In genomic region chr9:92325991-92326500, GRCh38 we compare ENCODE assay signal across 8 cellular contexts. TPM values are rescaled to one million over a fixed set of nuclear protein-coding genes. Genes with fewer than 3 reads are reported as not detected.
A peak's percentile ranks its signal among the peaks of the same experiment; 100 is the strongest.
DNase-seq lines count a peak whose midpoint lies in the region; ATAC-seq, FAIRE-seq and TF ChIP-seq lines count a peak whose summit lies in the region.

No MANE protein-coding gene starts in this region.

- in situ Hi-C loops in GM12878 (cut with MboI): loop anchor here (5.0 kb wide), 1 partner anchor 306 kb away; no protein-coding TSS in a partner anchor

- peak overlapping the region; percentile 10 for H3K4me2 ChIP-seq in GM12878 (ENCODE audit: control insufficient read depth, insufficient read depth)

- SMC1A ChIA-PET in GM12878 (lab: Charles Lee; ENCODE audit: uncharacterized antibody, unreplicated experiment): interaction anchor here (0.7 to 1.4 kb wide), 6 partner anchors 8 to 256 kb away, joined by 3 to 4 read pairs (median 3); no protein-coding TSS in a partner anchor

- H3K4me1 ChIP-seq in GM12878 (ENCODE audit: control insufficient read depth, insufficient read depth, low read length) (peaks cover 2% of the 10 kb centered on the region; the same call in 1 of the 2 replicates), thyroid gland (peaks cover 15 to 16% of the 10 kb centered on the region in 2 donors)

- peak; percentile 6 for ATAC-seq in activated CD8-positive, alpha-beta memory T cell treated with anti-CD3 and anti-CD28 coated beads, Interleukin-2, amount 10 ng/mL, durations not matched to agents 7 days and 5 days
- peak; percentile 16 for ATAC-seq in GM12878
- ATAC-seq in left colon: peak; percentile 28

- no peak for DNase-seq in activated CD8-positive, alpha-beta memory T cell treated with anti-CD3 and anti-CD28 coated beads, Interleukin-2, amount 10 ng/mL, durations not matched to agents 7 days and 5 days
- DNase-seq in activated CD8-positive, alpha-beta memory T cell treated with anti-CD3 and anti-CD28 coated beads, Interleukin-2, amount 50 U/mL, for 4 hours: no peak
- DNase-seq in MG63 (no peak), GM12878 (ENCODE audit: low read depth, low spot score) (no peak), left colon (no peak), thyroid gland (no peak), cerebellum (ENCODE audit: low spot score) (no peak), middle frontal gyrus (ENCODE audit: extremely low spot score, low spot score) (no peak)

- no peaks in the 10 kb centered on the region for H3K27me3 ChIP-seq in MG63
- no peaks in the 10 kb centered on the region for H3K27me3 ChIP-seq in GM12878 (replicated peaks in 1 of 2; ENCODE audit: control insufficient read depth in 2 of 2, insufficient read depth in 2 of 2, low read length in 1 of 2)
- no peaks in the 10 kb centered on the region for H3K27me3 ChIP-seq in thyroid gland

- no peak for TF ChIP-seq RAD21 in GM12878 (IDR thresholded peaks at IDR 0.05; ENCODE audit: insufficient read depth, low read depth, low read length)

- peaks cover 46% of the 10 kb centered on the region for H3K4me1 Mint-ChIP-seq in activated CD8-positive, alpha-beta memory T cell treated with anti-CD3 and anti-CD28 coated beads, Interleukin-2, amount 10 ng/mL, durations not matched to agents 7 days and 5 days

- intact Hi-C loops in GM12878 (cut with micrococcal nuclease; ENCODE audit: unreplicated experiment) (loop anchor here (5.0 to 10.0 kb wide), 2 partner anchors 119 to 306 kb away; no protein-coding TSS in a partner anchor), left colon (cut with DNase I, micrococcal nuclease) (no loop called here), thyroid gland (cut with DNase I) (loop anchor here (5.0 kb wide), 1 partner anchor 466 kb away; no protein-coding TSS in a partner anchor)

- no peak for TF ChIP-seq CTCF in GM12878 (IDR thresholded peaks at IDR 0.05 in 2 of 3, conservative IDR thresholded peaks at IDR 0.05 in 1 of 3; ENCODE audit: control insufficient read depth in 2 of 3, extremely low read depth in 1 of 3, insufficient read depth in 1 of 3, low read depth in 3 of 3, low read length in 3 of 3)
- no peak for TF ChIP-seq CTCF in thyroid gland (IDR thresholded peaks at IDR 0.05)

- H3K79me2 ChIP-seq in GM12878 (ENCODE audit: control insufficient read depth, insufficient read depth, low read length): peaks cover 49% of the 10 kb centered on the region

- H3K27me3 Mint-ChIP-seq in activated CD8-positive, alpha-beta memory T cell treated with anti-CD3 and anti-CD28 coated beads, Interleukin-2, amount 10 ng/mL, durations not matched to agents 7 days and 5 days: no peaks in the 10 kb centered on the region

- WGBS in GM12878 (ENCODE audit: insufficient coverage, insufficient replicate concordance, low lambda C conversion rate, missing lambda C conversion rate): 2% methylated on average over 24 of the region's 30 CpGs
- 2 to 3% methylated on average over 14 to 27 of the region's 30 CpGs for WGBS in thyroid gland, 2 donors

- no peaks in the 10 kb centered on the region for H3K9me3 Mint-ChIP-seq in activated CD8-positive, alpha-beta memory T cell treated with anti-CD3 and anti-CD28 coated beads, Interleukin-2, amount 10 ng/mL, durations not matched to agents 7 days and 5 days (ENCODE audit: low read depth)

- H3K36me3 ChIP-seq in MG63 (peaks cover 29% of the 10 kb centered on the region), GM12878 (ENCODE audit: control insufficient read depth in 2 of 2, insufficient read depth in 2 of 2, low read length in 1 of 2) (no peaks in the 10 kb centered on the region), thyroid gland (peaks cover 5 to 6% of the 10 kb centered on the region in 2 donors)

- peak overlapping the region; percentile 89 for H2AFZ ChIP-seq in GM12878 (ENCODE audit: control insufficient read depth, low read depth, low read length)

- no peaks in the 10 kb centered on the region for H4K20me1 ChIP-seq in GM12878 (ENCODE audit: control insufficient read depth, insufficient read depth)

- peaks cover 18% of the 10 kb centered on the region for H3K36me3 Mint-ChIP-seq in activated CD8-positive, alpha-beta memory T cell treated with anti-CD3 and anti-CD28 coated beads, Interleukin-2, amount 10 ng/mL, durations not matched to agents 7 days and 5 days

- H3K4me3 ChIP-seq in MG63 (peak overlapping the region; percentile 98), GM12878 (peak overlapping the region; percentile 96), thyroid gland (replicated peaks in 1 of 3) (peak overlapping the region; percentile 50 to 60 (median 50))

- no peak for TF ChIP-seq EP300 in GM12878 (IDR thresholded peaks at IDR 0.05; ENCODE audit: borderline replicate concordance in 1 of 2, control insufficient read depth in 1 of 2, low read depth in 2 of 2, low read length in 2 of 2)

- POLR2A ChIA-PET in GM12878 (lab: Charles Lee): interaction anchor here (0.5 to 1.8 kb wide), 4 partner anchors 31 to 344 kb away, joined by 3 to 9 read pairs (median 6); partner anchors contain the start of gene IPPK

- FAIRE-seq in GM12878 (lab: Jason Lieb, UNC): no peak

- H3K9me3 ChIP-seq in MG63: no peaks in the 10 kb centered on the region
- no peaks in the 10 kb centered on the region for H3K9me3 ChIP-seq in GM12878 (replicated peaks; ENCODE audit: control insufficient read depth, insufficient read depth, low read length)
- no peaks in the 10 kb centered on the region for H3K9me3 ChIP-seq in thyroid gland

- H3K9ac ChIP-seq in GM12878 (ENCODE audit: control insufficient read depth, insufficient read depth, low read length): peak overlapping the region; percentile 97

- peak overlapping the region; percentile 98 for H3K27ac ChIP-seq in GM12878 (ENCODE audit: control insufficient read depth, insufficient read depth)
- H3K27ac ChIP-seq in thyroid gland: peak overlapping the region; percentile 96 to 100 (median 98)

- TF ChIP-seq POLR2A in GM12878 (IDR thresholded peaks at IDR 0.05; ENCODE audit: low read depth, low read length) (peak; percentile 95; the same call in 1 of the 2 replicates), thyroid gland (IDR thresholded peaks at IDR 0.05) (no peak)

- RAD21 ChIA-PET in GM12878 (lab: Charles Lee; ENCODE audit: unreplicated experiment): interaction anchor here (0.9 to 1.6 kb wide), 3 partner anchors 34 to 187 kb away, joined by 4 to 5 read pairs (median 4); no protein-coding TSS in a partner anchor

- H3K4me3 Mint-ChIP-seq in activated CD8-positive, alpha-beta memory T cell treated with anti-CD3 and anti-CD28 coated beads, Interleukin-2, amount 10 ng/mL, durations not matched to agents 7 days and 5 days: peak overlapping the region; percentile 93

- CTCF ChIA-PET in activated CD8-positive, alpha-beta memory T cell treated with anti-CD3 and anti-CD28 coated beads, Interleukin-2, amount 10 ng/mL, durations not matched to agents 7 days and 5 days (lab: Charles Lee): interaction anchor here (0.6 to 1.7 kb wide), 10 partner anchors 12 to 451 kb away, joined by 3 to 11 read pairs (median 3); no protein-coding TSS in a partner anchor
- CTCF ChIA-PET in GM12878 (lab: Yijun Ruan, JAX): interaction anchor here (0.6 to 2.0 kb wide), 9 partner anchors 24 to 465 kb away, joined by 3 to 11 read pairs (median 4); partner anchors contain the start of genes BICD2 and IPPK

- no TSS peak for BruUV-seq in GM12878 (replicated peaks; lab: Mats Ljungman, UMichigan)

- peak overlapping the region; percentile 91 for H3K27ac Mint-ChIP-seq in activated CD8-positive, alpha-beta memory T cell treated with anti-CD3 and anti-CD28 coated beads, Interleukin-2, amount 10 ng/mL, durations not matched to agents 7 days and 5 days

RNA-seq across cellular contexts. Expression of gene CENPP, which starts 0.3 kb away (rescaled TPM):
- total RNA-seq in activated CD8-positive, alpha-beta memory T cell treated with anti-CD3 and anti-CD28 coated beads, Interleukin-2, amount 10 ng/mL, durations not matched to agents 7 days and 5 days: 10 to 100 TPM; 22.8 to 38.3 TPM
- 16.2 and 37.6 TPM in 2 replicates for total RNA-seq in MG63 (2014; rRNA removed; shearing (Covaris generic); ENCODE audit: low replicate concordance)
- 38.2 and 39.9 TPM in 2 replicates for total RNA-seq in GM12878 (2013; cell fraction: nucleolus; rRNA removed)
- total RNA-seq in GM12878 (2014; rRNA removed): 20.3 and 24.2 TPM in 2 replicates
- 22.1 and 24.5 TPM in 2 replicates for total RNA-seq in GM12878 (2014; rRNA removed; fragmentation: Illumina TruSeq; extraction: Trizol)
- total RNA-seq in GM12878 (2021): 17.5 and 19.3 TPM in 2 replicates
- polyA plus RNA-seq in GM12878 (2011; ENCODE audit: low read depth): 5.2 TPM
- 13.2 and 21.0 TPM in 2 replicates for polyA plus RNA-seq in GM12878 (2011; rRNA removed)
- 3.8 and 5.9 TPM in 2 replicates for polyA plus RNA-seq in GM12878 (2011; cell fraction: cytosol; rRNA removed)
- 6.4 and 9.9 TPM in 2 replicates for polyA plus RNA-seq in GM12878 (2011; cell fraction: nucleus; rRNA removed)
- 7.6 and 10.6 TPM in 2 replicates for polyA plus RNA-seq in GM12878 (2012)
- 26.9 and 28.1 TPM in 2 replicates for polyA plus RNA-seq in GM12878 (2014; fragmentation: Illumina TruSeq; extraction: Trizol)
- 10 to 100 TPM in 1 of 2 experiments, 1 to 10 TPM in 1; 9.4 to 11.7 TPM for polyA plus RNA-seq in GM12878 (2014; fragmentation: Nextera tagmentation; extraction: Ambion mirVana)
- 14.9 and 15.2 TPM in 2 replicates for polyA plus RNA-seq in GM12878 (2014; rRNA removed)
- polyA plus RNA-seq in GM12878 (2016; fragmentation: Nextera tagmentation; extraction: Ambion mirVana): 10 to 100 TPM; 30.2 to 31.4 TPM
- polyA minus RNA-seq in GM12878 (2011; rRNA and poly(A)+ RNA removed): 6.6 and 8.0 TPM in 2 replicates
- 1.6 and 1.9 TPM in 2 replicates for polyA minus RNA-seq in GM12878 (2011; cell fraction: cytosol; rRNA and poly(A)+ RNA removed)
- 13.9 and 29.1 TPM in 2 replicates for polyA minus RNA-seq in GM12878 (2011; cell fraction: nucleus; rRNA and poly(A)+ RNA removed)
- total RNA-seq in left colon: 1 to 10 TPM; 1.7 to 2.4 TPM
- 10 to 100 TPM in 1 of 4 donors, 1 to 10 TPM in 3; 1.5 to 11.6 (median 5.5) TPM for total RNA-seq in thyroid gland
- 7.0 TPM for total RNA-seq in cerebellum

RNA-seq across cellular contexts. Expression of gene NOL8, which starts 0.9 kb away (rescaled TPM):
- 10 to 100 TPM; 59.7 to 64.1 TPM for total RNA-seq in activated CD8-positive, alpha-beta memory T cell treated with anti-CD3 and anti-CD28 coated beads, Interleukin-2, amount 10 ng/mL, durations not matched to agents 7 days and 5 days
- 22.3 and 31.0 TPM in 2 replicates for total RNA-seq in MG63 (2014; rRNA removed; shearing (Covaris generic); ENCODE audit: low replicate concordance)
- total RNA-seq in GM12878 (2013; cell fraction: nucleolus; rRNA removed): 163 and 178 TPM in 2 replicates
- 35.4 and 37.4 TPM in 2 replicates for total RNA-seq in GM12878 (2014; rRNA removed)
- 41.6 and 46.1 TPM in 2 replicates for total RNA-seq in GM12878 (2014; rRNA removed; fragmentation: Illumina TruSeq; extraction: Trizol)
- 34.4 and 35.3 TPM in 2 replicates for total RNA-seq in GM12878 (2021)
- polyA plus RNA-seq in GM12878 (2011; ENCODE audit: low read depth): 16.3 TPM
- 34.9 and 55.5 TPM in 2 replicates for polyA plus RNA-seq in GM12878 (2011; rRNA removed)
- polyA plus RNA-seq in GM12878 (2011; cell fraction: cytosol; rRNA removed): 9.4 and 11.9 TPM in 2 replicates
- polyA plus RNA-seq in GM12878 (2011; cell fraction: nucleus; rRNA removed): 51.7 and 67.1 TPM in 2 replicates
- 25.5 and 27.8 TPM in 2 replicates for polyA plus RNA-seq in GM12878 (2012)
- polyA plus RNA-seq in GM12878 (2014; fragmentation: Illumina TruSeq; extraction: Trizol): 55.5 and 62.8 TPM in 2 replicates
- 10 to 100 TPM; 55.9 to 58.6 TPM for polyA plus RNA-seq in GM12878 (2014; fragmentation: Nextera tagmentation; extraction: Ambion mirVana)
- 23.3 and 33.6 TPM in 2 replicates for polyA plus RNA-seq in GM12878 (2014; rRNA removed)
- polyA plus RNA-seq in GM12878 (2016; fragmentation: Nextera tagmentation; extraction: Ambion mirVana): 10 to 100 TPM; 52.3 to 54.4 TPM
- polyA minus RNA-seq in GM12878 (2011; rRNA and poly(A)+ RNA removed): 40.5 and 64.7 TPM in 2 replicates
- 11.9 and 16.8 TPM in 2 replicates for polyA minus RNA-seq in GM12878 (2011; cell fraction: cytosol; rRNA and poly(A)+ RNA removed)
- polyA minus RNA-seq in GM12878 (2011; cell fraction: nucleus; rRNA and poly(A)+ RNA removed): 42.4 and 61.9 TPM in 2 replicates
- 10 to 100 TPM; 19.4 to 20.4 TPM for total RNA-seq in left colon
- 10 to 100 TPM; 30.0 to 38.2 (median 33.6) TPM for total RNA-seq in thyroid gland
- 22.7 TPM for total RNA-seq in cerebellum

RNA-seq across cellular contexts. Expression of gene IARS1, which starts 32.5 kb away (rescaled TPM):
- 100 to 1,000 TPM; 146 to 179 TPM for total RNA-seq in activated CD8-positive, alpha-beta memory T cell treated with anti-CD3 and anti-CD28 coated beads, Interleukin-2, amount 10 ng/mL, durations not matched to agents 7 days and 5 days
- 283 and 306 TPM in 2 replicates for total RNA-seq in MG63 (2014; rRNA removed; shearing (Covaris generic); ENCODE audit: low replicate concordance)
- 644 and 645 TPM in 2 replicates for total RNA-seq in GM12878 (2013; cell fraction: nucleolus; rRNA removed)
- 192 and 241 TPM in 2 replicates for total RNA-seq in GM12878 (2014; rRNA removed)
- total RNA-seq in GM12878 (2014; rRNA removed; fragmentation: Illumina TruSeq; extraction: Trizol): 227 and 229 TPM in 2 replicates
- total RNA-seq in GM12878 (2021): 140 and 144 TPM in 2 replicates
- polyA plus RNA-seq in GM12878 (2011; ENCODE audit: low read depth): 64.1 TPM
- polyA plus RNA-seq in GM12878 (2011; rRNA removed): 80.0 and 83.1 TPM in 2 replicates
- polyA plus RNA-seq in GM12878 (2011; cell fraction: cytosol; rRNA removed): 59.8 and 75.8 TPM in 2 replicates
- 172 and 185 TPM in 2 replicates for polyA plus RNA-seq in GM12878 (2011; cell fraction: nucleus; rRNA removed)
- 64.6 and 85.2 TPM in 2 replicates for polyA plus RNA-seq in GM12878 (2012)
- 162 and 188 TPM in 2 replicates for polyA plus RNA-seq in GM12878 (2014; fragmentation: Illumina TruSeq; extraction: Trizol)
- polyA plus RNA-seq in GM12878 (2014; fragmentation: Nextera tagmentation; extraction: Ambion mirVana): 10 to 100 TPM; 71.0 to 78.8 TPM
- polyA plus RNA-seq in GM12878 (2014; rRNA removed): 92.4 and 98.0 TPM in 2 replicates
- polyA plus RNA-seq in GM12878 (2016; fragmentation: Nextera tagmentation; extraction: Ambion mirVana): 100 to 1,000 TPM; 180 to 196 TPM
- 117 and 174 TPM in 2 replicates for polyA minus RNA-seq in GM12878 (2011; rRNA and poly(A)+ RNA removed)
- polyA minus RNA-seq in GM12878 (2011; cell fraction: cytosol; rRNA and poly(A)+ RNA removed): 62.0 and 67.0 TPM in 2 replicates
- 107 and 146 TPM in 2 replicates for polyA minus RNA-seq in GM12878 (2011; cell fraction: nucleus; rRNA and poly(A)+ RNA removed)
- total RNA-seq in left colon: 10 to 100 TPM; 39.1 to 61.9 TPM
- 100 to 1,000 TPM in 2 of 4 donors, 10 to 100 TPM in 2; 85.2 to 317 (median 110) TPM for total RNA-seq in thyroid gland
- total RNA-seq in cerebellum: 135 TPM

Comparison
In these comparisons a context has a peak if more than half of its experiments do, and no peak if none do; other contexts are left out.
1. intact Hi-C loops: an anchor here in GM12878 (5.0 to 10.0 kb wide) and thyroid gland (5.0 kb wide); none called in left colon.